Comparison of ENCODE assay signal across 1 cellular context in genomic region chr1:6601865-6602668, GRCh38.
TF ChIP-seq lines count a peak whose summit lies in the region.

No MANE protein-coding gene starts in this region.

TF ChIP-seq in PFSK-1, 5 proteins besides CTCF, POLR2A, EP300 and RAD21:
- no peak for TF ChIP-seq REST (IDR thresholded peaks at IDR 0.05; ENCODE audit: insufficient read depth in 1 of 2, low read depth in 2 of 2, low read length in 2 of 2)
- peak; percentile 20 for TF ChIP-seq FOXP2 (optimal IDR thresholded peaks at IDR 0.05; ENCODE audit: borderline replicate concordance, extremely low read depth, extremely low read length, insufficient read depth)
- no peak for TF ChIP-seq TAF1 (IDR thresholded peaks at IDR 0.05; ENCODE audit: borderline replicate concordance, insufficient read depth, low read length)
- no peak for TF ChIP-seq SIN3A (IDR thresholded peaks at IDR 0.05; ENCODE audit: borderline replicate concordance, insufficient read depth, low read length)
- TF ChIP-seq POLR2AphosphoS5 (IDR thresholded peaks at IDR 0.05; ENCODE audit: low read depth, low read length): no peak
TF ChIP-seq in PFSK-1: peak in this region for 1.
